ENCODE assay signal across 8 cellular contexts in the genomic region with DNA sequence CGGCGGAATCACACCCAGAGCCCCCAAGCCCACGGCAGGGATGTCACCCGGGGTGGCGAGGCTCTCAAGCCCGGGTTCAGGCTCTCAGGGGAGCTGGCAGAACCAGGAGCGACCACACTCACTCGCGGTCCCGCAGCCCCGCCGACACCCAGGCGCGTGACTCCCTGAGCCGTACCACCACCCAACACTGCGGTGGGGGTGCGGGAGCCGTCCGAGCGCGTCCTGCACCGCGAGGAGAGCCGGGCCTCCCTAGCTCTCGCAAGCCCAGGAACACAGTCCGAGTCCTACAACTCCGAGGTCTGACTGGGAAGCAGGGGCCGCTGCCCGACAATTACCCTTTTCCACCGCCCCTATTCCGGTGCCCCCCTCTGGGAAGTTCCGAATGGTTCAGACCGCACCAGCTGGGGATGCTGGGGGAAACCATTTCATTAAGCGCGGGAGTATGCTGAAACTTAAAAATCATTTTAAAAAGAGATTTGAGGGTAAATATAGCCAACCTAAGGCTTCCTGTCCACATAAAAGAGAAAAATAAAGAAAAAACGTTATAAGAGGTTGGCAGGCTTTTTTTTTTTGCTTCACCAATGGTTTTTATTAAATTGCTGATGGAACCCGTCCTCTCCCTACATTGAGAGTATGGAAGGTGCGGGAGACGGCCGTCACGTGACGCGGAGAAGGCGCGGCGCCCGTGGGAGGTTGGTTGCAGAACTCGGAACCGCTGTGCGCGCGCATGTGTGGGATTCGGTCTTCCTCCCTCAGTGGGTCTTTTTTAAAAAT. TPM values are rescaled to one million over a fixed set of nuclear protein-coding genes. Genes with fewer than 3 reads are reported as not detected.
A peak's percentile ranks its signal among the peaks of the same experiment; 100 is the strongest.
DNase-seq lines count a peak whose midpoint lies in the region; ATAC-seq, FAIRE-seq and TF ChIP-seq lines count a peak whose summit lies in the region.

Gene FLCN, minus strand, starts transcription at position 143 of the 774 bp plus-strand sequence. CDS start 9,031 bp downstream, outside the sequence.

- FAIRE-seq in HepG2 (lab: Jason Lieb, UNC), result peak; percentile 59

- H4K20me1 ChIP-seq in HepG2 (ENCODE audit: insufficient read depth, low read length), result no peaks in the 10 kb centered on the region

- peak within 1 kb of the TSS; percentile 87 to 95 (median 91) for H3K4me3 ChIP-seq in HepG2 (replicated peaks in 1 of 3; ENCODE audit: insufficient read depth in 1 of 3, low read depth in 2 of 3, low read length in 3 of 3)

- in situ Hi-C loops in HepG2 (cut with HindIII; ENCODE audit: extremely low pct_ligation_motif_present, low pct_unique_long_range_greater_than_20kb), result no loop called here

- H3K27me3 ChIP-seq in HepG2 (ENCODE audit: control insufficient read depth in 1 of 2, insufficient read depth in 2 of 2, low read length in 2 of 2), result no peaks in the 10 kb centered on the region

- CTCF ChIA-PET in HepG2 (lab: Yijun Ruan, JAX; ENCODE audit: low intra/inter-chr PET ratio, low total read pairs), result no interaction called here

- BruUV-seq in HepG2 (replicated peaks; lab: Mats Ljungman, UMichigan), result no TSS peak

- peak within 1 kb of the TSS; percentile 88 for H3K4me2 ChIP-seq in HepG2 (ENCODE audit: low read depth, low read length)

- POLR2A ChIA-PET in HepG2 (lab: Yijun Ruan, JAX), result interaction anchor here (0.7 to 2.8 kb wide), 8 partner anchors 16 to 205 kb away, joined by 3 to 12 read pairs (median 4); partner anchors contain the start of genes COPS3, MPRIP and PLD6

- H3K27ac ChIP-seq in C4-2B (peak within 1 kb of the TSS; percentile 95), HepG2 (ENCODE audit: extremely low read length, insufficient read depth, low read length) (peak within 1 kb of the TSS; percentile 92)

- TF ChIP-seq POLR2A in HepG2 (IDR thresholded peaks at IDR 0.05; ENCODE audit: insufficient read depth in 1 of 2, low read depth in 2 of 2, low read length in 2 of 2), result peak; percentile 84 to 91

- ATAC-seq in GM19351 (IDR thresholded peaks at IDR 0.05; ENCODE audit: unreplicated experiment), result peak; percentile 88
- ATAC-seq in HG03520 (IDR thresholded peaks at IDR 0.05; ENCODE audit: unreplicated experiment), result peak; percentile 73
- ATAC-seq in HepG2, result peak; percentile 89

- peaks cover 28% of the 10 kb centered on the region for H3K79me2 ChIP-seq in HepG2 (ENCODE audit: insufficient read depth, low read length)

- TF ChIP-seq EP300 in HepG2 (IDR thresholded peaks at IDR 0.05; ENCODE audit: low read depth in 2 of 2, low read length in 2 of 2) (0 out of 4 replicates have a peak, but pooled peaks of 1 of the 2 experiments have one; percentile 7), HepG2 (CRISPR knock-in tag; IDR thresholded peaks at IDR 0.05; ENCODE audit: borderline replicate concordance) (no peak)

- TF ChIP-seq RAD21 in HepG2 (CRISPR knock-in tag; IDR thresholded peaks at IDR 0.05), result peak; percentile 47; the same call in 1 of the 2 replicates

- peak within 1 kb of the TSS; percentile 45 for H2AFZ ChIP-seq in HepG2 (ENCODE audit: low read length)

- intact Hi-C loops in HepG2 (cut with micrococcal nuclease; ENCODE audit: unreplicated experiment), result no loop called here

- peaks cover 2 to 5% of the 10 kb centered on the region in 2 experiments; a peak in 3 of 5 replicates for H3K36me3 ChIP-seq in HepG2 (replicated peaks in 1 of 2; ENCODE audit: control insufficient read depth in 1 of 2, insufficient read depth in 2 of 2, low read length in 2 of 2)

- TF ChIP-seq CTCF in C4-2B (conservative IDR thresholded peaks at IDR 0.05) (no peak), HepG2 (CRISPR knock-in tag; IDR thresholded peaks at IDR 0.05) (no peak)

- DNase-seq in NCI-H748 (lab: John Stamatoyannopoulos, UW; ENCODE audit: unreplicated experiment) (peak; percentile 92), dermis blood vessel endothelial cell (peak; percentile 90), HepG2 (ENCODE audit: low spot score) (peak; percentile 73)
- DNase-seq in activated CD4-positive, alpha-beta T cell treated with anti-CD3 and anti-CD28 coated beads, Interleukin-2, amount 50 U/mL, for 4 hours, result peak; percentile 90
- DNase-seq in stimulated activated CD4-positive, alpha-beta T cell treated with anti-CD3 and anti-CD28 coated beads, Interleukin-2, amount 100 ng/mL, for 48 hours, result peak; percentile 81 to 87

- peak within 1 kb of the TSS; percentile 94 for H3K9ac ChIP-seq in HepG2 (ENCODE audit: insufficient read depth, low read depth, low read length)

- H3K9me3 ChIP-seq in HepG2 (ENCODE audit: low read length), result no peaks in the 10 kb centered on the region

- WGBS in HepG2 (ENCODE audit: low lambda C conversion rate), result 2% methylated on average over 33 of the region's 53 CpGs

- H3K4me1 ChIP-seq in HepG2 (ENCODE audit: insufficient read depth, low read length), result peaks cover 48% of the 10 kb centered on the region

TF ChIP-seq in HepG2, 621 proteins besides CTCF, POLR2A, EP300 and RAD21 (continues in another document):
- TF ChIP-seq ZNF775 (CRISPR knock-in tag; IDR thresholded peaks at IDR 0.05; ENCODE audit: borderline replicate concordance) (no peak), ZNF253 (CRISPR knock-in tag; IDR thresholded peaks at IDR 0.05; ENCODE audit: borderline replicate concordance) (no peak), ARNT (IDR thresholded peaks at IDR 0.05) (no peak), ZNF780A (CRISPR knock-in tag; IDR thresholded peaks at IDR 0.05) (no peak), ATF5 (CRISPR knock-in tag; IDR thresholded peaks at IDR 0.05; ENCODE audit: low read depth) (no peak), KAT2B (IDR thresholded peaks at IDR 0.05; ENCODE audit: borderline replicate concordance, low read depth, low read length) (no peak), ZFP90 (CRISPR knock-in tag; IDR thresholded peaks at IDR 0.05; ENCODE audit: borderline replicate concordance) (peak; percentile 80), ZNF20 (CRISPR knock-in tag; IDR thresholded peaks at IDR 0.05) (no peak)
- TF ChIP-seq, protein P1, sequence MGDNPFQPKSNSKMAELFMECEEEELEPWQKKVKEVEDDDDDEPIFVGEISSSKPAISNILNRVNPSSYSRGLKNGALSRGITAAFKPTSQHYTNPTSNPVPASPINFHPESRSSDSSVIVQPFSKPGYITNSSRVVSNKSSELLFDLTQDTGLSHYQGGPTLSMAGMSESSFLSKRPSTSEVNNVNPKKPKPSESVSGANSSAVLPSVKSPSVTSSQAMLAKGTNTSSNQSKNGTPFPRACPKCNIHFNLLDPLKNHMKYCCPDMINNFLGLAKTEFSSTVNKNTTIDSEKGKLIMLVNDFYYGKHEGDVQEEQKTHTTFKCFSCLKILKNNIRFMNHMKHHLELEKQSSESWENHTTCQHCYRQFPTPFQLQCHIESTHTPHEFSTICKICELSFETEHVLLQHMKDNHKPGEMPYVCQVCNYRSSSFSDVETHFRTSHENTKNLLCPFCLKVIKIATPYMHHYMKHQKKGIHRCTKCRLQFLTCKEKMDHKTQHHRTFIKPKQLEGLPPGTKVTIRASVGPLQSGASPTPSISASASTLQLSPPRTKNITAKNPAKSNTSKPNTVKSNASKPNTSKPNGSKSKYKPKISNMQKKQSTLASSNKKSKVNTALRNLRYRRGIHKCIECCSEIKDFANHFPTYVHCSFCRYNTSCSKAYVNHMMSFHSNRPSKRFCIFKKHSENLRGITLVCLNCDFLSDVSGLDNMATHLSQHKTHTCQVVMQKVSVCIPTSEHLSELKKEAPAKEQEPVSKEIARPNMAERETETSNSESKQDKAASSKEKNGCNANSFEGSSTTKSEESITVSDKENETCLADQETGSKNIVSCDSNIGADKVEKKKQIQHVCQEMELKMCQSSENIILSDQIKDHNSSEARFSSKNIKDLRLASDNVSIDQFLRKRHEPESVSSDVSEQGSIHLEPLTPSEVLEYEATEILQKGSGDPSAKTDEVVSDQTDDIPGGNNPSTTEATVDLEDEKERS (CRISPR knock-in tag; IDR thresholded peaks at IDR 0.05), result no peak

RNA-seq across cellular contexts. Expression of gene FLCN, which starts in this region (rescaled TPM):
- total RNA-seq in dermis blood vessel endothelial cell, result 51.6 and 75.0 TPM in 2 replicates
- total RNA-seq in HepG2 (2016; rRNA removed; fragmentation: Illumina TruSeq; extraction: Trizol), result 21.8 and 24.9 TPM in 2 replicates
- 6.3 and 6.9 TPM in 2 replicates for total RNA-seq in HepG2 (2016; cell fraction: cytosol; rRNA removed; fragmentation: Illumina TruSeq; extraction: Trizol; ENCODE audit: low read depth)
- 21.4 and 25.3 TPM in 2 replicates for total RNA-seq in HepG2 (2016; cell fraction: insoluble cytoplasmic fraction; rRNA removed; fragmentation: Illumina TruSeq; extraction: Trizol)
- total RNA-seq in HepG2 (2016; cell fraction: membrane; rRNA removed; fragmentation: Illumina TruSeq; extraction: Trizol), result 12.0 and 12.3 TPM in 2 replicates
- total RNA-seq in HepG2 (2016; cell fraction: nucleus; rRNA removed; fragmentation: Illumina TruSeq; extraction: Trizol), result 19.9 and 26.2 TPM in 2 replicates
- polyA plus RNA-seq in HepG2 (2011; rRNA removed), result 16.6 and 20.2 TPM in 2 replicates
- polyA plus RNA-seq in HepG2 (2011; cell fraction: cytosol; rRNA removed), result 9.1 and 11.6 TPM in 2 replicates
- 35.9 and 37.1 TPM in 2 replicates for polyA plus RNA-seq in HepG2 (2011; cell fraction: nucleus; rRNA removed)
- polyA plus RNA-seq in HepG2 (2012), result 13.4 and 13.9 TPM in 2 replicates
- polyA plus RNA-seq in HepG2 (2016; cell fraction: cytosol; fragmentation: Illumina TruSeq; extraction: Trizol; ENCODE audit: low read depth), result 1.3 and 1.9 TPM in 2 replicates
- polyA plus RNA-seq in HepG2 (2016; cell fraction: insoluble cytoplasmic fraction; fragmentation: Illumina TruSeq; extraction: Trizol; ENCODE audit: low read depth), result 12.1 and 14.3 TPM in 2 replicates
- polyA plus RNA-seq in HepG2 (2016; cell fraction: membrane; fragmentation: Illumina TruSeq; extraction: Trizol; ENCODE audit: low read depth), result 3.4 TPM in 2 replicates
- polyA plus RNA-seq in HepG2 (2016; cell fraction: nucleus; fragmentation: Illumina TruSeq; extraction: Trizol; ENCODE audit: insufficient read depth, low read depth), result 41.6 and 44.8 TPM in 2 replicates
- polyA minus RNA-seq in HepG2 (2011; rRNA and poly(A)+ RNA removed; ENCODE audit: low replicate concordance), result 28.0 and 42.8 TPM in 2 replicates
- polyA minus RNA-seq in HepG2 (2011; cell fraction: cytosol; rRNA and poly(A)+ RNA removed), result 9.6 and 9.9 TPM in 2 replicates
- 25.4 and 26.4 TPM in 2 replicates for polyA minus RNA-seq in HepG2 (2011; cell fraction: nucleus; rRNA and poly(A)+ RNA removed)

Comparison
In these comparisons a context has a peak if more than half of its experiments do, and no peak if none do; other contexts are left out.
1. Peak in every context shown above with its lines: DNase-seq, ATAC-seq, H3K4me3 ChIP-seq and H3K27ac ChIP-seq.